Comparison of ENCODE assay signal across 12 cellular contexts in the genomic region with DNA sequence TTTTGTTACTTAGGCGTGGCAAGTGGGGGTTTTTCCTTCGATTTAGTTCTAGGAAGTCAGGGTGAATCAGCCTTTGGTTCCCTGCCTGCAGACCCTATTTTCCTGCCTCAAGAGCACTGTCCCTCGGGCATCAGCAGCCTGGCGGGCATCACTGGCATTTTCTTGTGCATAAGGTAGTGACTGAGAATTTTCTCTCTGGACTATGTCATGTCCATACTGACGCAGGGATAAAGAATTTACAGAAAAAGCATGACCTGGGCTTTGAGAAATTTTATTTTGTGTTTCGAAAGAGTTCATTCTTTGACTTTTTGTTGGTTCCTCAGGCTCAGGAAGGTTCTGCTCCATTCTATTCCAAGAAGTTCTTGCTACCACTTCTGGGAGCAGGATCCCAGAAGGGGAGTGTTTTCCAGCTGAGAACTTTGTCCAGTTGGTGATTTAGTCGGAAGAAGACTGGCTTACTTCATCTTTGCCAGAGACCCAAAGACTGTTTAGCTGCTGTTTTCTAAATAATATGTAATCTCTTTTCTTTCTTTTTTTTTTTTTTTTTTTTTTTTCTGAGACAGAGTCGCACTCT.
DNase-seq lines count a peak whose midpoint lies in the region; ATAC-seq and TF ChIP-seq lines count a peak whose summit lies in the region.
"Had no signal": no experiment of that assay in that cellular context is flagged by ENCODE, and none has a peak within 500 bp of the region (broad histone marks: within the 10 kb centered on the region; RNA-seq: fewer than 3 reads in every experiment).

No MANE protein-coding gene starts in this region.

- CTCF ChIA-PET in Panc1 (lab: Charles Lee), result no interaction called here

- WGBS in esophagus squamous epithelium, 2 donors, result 80 to 91% methylated on average over 6 to 7 of the region's 8 CpGs

- H3K27ac ChIP-seq in left ventricle myocardium inferior (replicated peaks), result peak overlapping the region; percentile 4
- H3K27ac ChIP-seq in Panc1 (ENCODE audit: low read length), result no peak overlapping the region
- no peak overlapping the region for H3K27ac ChIP-seq in esophagus squamous epithelium
- no peak overlapping the region for H3K27ac ChIP-seq in dorsolateral prefrontal cortex

- DNase-seq in left ventricle myocardium inferior (no peak), left cardiac atrium (no peak), Panc1 (ENCODE audit: low read depth, low spot score) (no peak), fibroblast of the aortic adventitia (ENCODE audit: low read depth) (peak; percentile 58), esophagus squamous epithelium (lab: John Stamatoyannopoulos, UW) (no peak), dorsolateral prefrontal cortex (no peak), NCI-H2171 treated with DMSO at 0.1 percent for 48 hours (lab: John Stamatoyannopoulos, UW) (no peak)
- DNase-seq: AML-193, COR-L47, NCI-H1105 treated with DMSO at 0.1 percent for 48 hours, NCI-H1694 treated with DMSO at 0.1 percent for 48 hours, NCI-H526 treated with DMSO at 0.1 percent for 48 hours had no signal

- H3K4me3 ChIP-seq in left ventricle myocardium inferior (no peak overlapping the region), Panc1 (ENCODE audit: low read depth in 2 of 2, low read length in 2 of 2) (no peak overlapping the region), fibroblast of the aortic adventitia (ENCODE audit: low read depth, low read length) (no peak overlapping the region), esophagus squamous epithelium (no peak overlapping the region), dorsolateral prefrontal cortex (no peak overlapping the region)

- TSS peak; percentile 40 for BruUV-seq in Panc1 (replicated peaks; lab: Mats Ljungman, UMichigan)

- ATAC-seq in left cardiac atrium (no peak), Panc1 (no peak)

- peaks cover 9% of the 10 kb centered on the region for H3K9me3 ChIP-seq in left ventricle myocardium inferior (replicated peaks)
- no peaks in the 10 kb centered on the region for H3K9me3 ChIP-seq in Panc1 (ENCODE audit: control insufficient read depth, insufficient read depth, low read depth, low read length)
- peaks cover 0 to 5% (median 0%) of the 10 kb centered on the region in 3 donors for H3K9me3 ChIP-seq in esophagus squamous epithelium

- H3K4me1 ChIP-seq in left ventricle myocardium inferior (peaks cover 33% of the 10 kb centered on the region), Panc1 (ENCODE audit: control insufficient read depth, insufficient read depth, low read length) (no peaks in the 10 kb centered on the region), esophagus squamous epithelium (no peaks in the 10 kb centered on the region)

- no peak for TF ChIP-seq POLR2A in esophagus squamous epithelium (IDR thresholded peaks at IDR 0.05)

- POLR2A ChIA-PET in Panc1 (lab: Charles Lee), result no interaction called here

- in situ Hi-C loops in Panc1 (cut with HindIII; ENCODE audit: low pct_unique_long_range_greater_than_20kb, low sequenced_read_pairs), result no loop called here

- intact Hi-C loops in left ventricle myocardium inferior (cut with micrococcal nuclease), result no loop called here
- intact Hi-C loops in left cardiac atrium (cut with DNase I), result no loop called here
- intact Hi-C loops in Panc1 (cut with micrococcal nuclease; ENCODE audit: unreplicated experiment), result no loop called here
- intact Hi-C loops in esophagus squamous epithelium (cut with DNase I), result no loop called here
- intact Hi-C loops in dorsolateral prefrontal cortex (cut with DNase I), result no loop called here

- TF ChIP-seq CTCF in left ventricle myocardium inferior (IDR thresholded peaks at IDR 0.05; ENCODE audit: borderline replicate concordance) (no peak), Panc1 (IDR thresholded peaks at IDR 0.05) (no peak), fibroblast of the aortic adventitia (IDR thresholded peaks at IDR 0.05; ENCODE audit: insufficient read depth, low read length) (no peak), esophagus squamous epithelium (IDR thresholded peaks at IDR 0.05) (no peak), dorsolateral prefrontal cortex (IDR thresholded peaks at IDR 0.05 in 54 of 56, conservative IDR thresholded peaks at IDR 0.05 in 2 of 56; ENCODE audit: low read depth in 1 of 56, partially characterized antibody in 56 of 56) (no peak)

- H3K36me3 ChIP-seq in left ventricle myocardium inferior (peaks cover 30% of the 10 kb centered on the region), Panc1 (ENCODE audit: control insufficient read depth, insufficient read depth, low read length) (no peaks in the 10 kb centered on the region), esophagus squamous epithelium (peaks cover 0 to 57% (median 0%) of the 10 kb centered on the region in 3 donors)

- no peaks in the 10 kb centered on the region for H3K27me3 ChIP-seq in left ventricle myocardium inferior (ENCODE audit: low read depth)
- H3K27me3 ChIP-seq in Panc1 (ENCODE audit: control insufficient read depth, insufficient read depth, low read length), result no peaks in the 10 kb centered on the region
- H3K27me3 ChIP-seq in esophagus squamous epithelium, result no peaks in the 10 kb centered on the region
- H3K27me3 ChIP-seq in dorsolateral prefrontal cortex, result no peaks in the 10 kb centered on the region
